8 cellular contexts compared by ENCODE assay signal in the genomic region with DNA sequence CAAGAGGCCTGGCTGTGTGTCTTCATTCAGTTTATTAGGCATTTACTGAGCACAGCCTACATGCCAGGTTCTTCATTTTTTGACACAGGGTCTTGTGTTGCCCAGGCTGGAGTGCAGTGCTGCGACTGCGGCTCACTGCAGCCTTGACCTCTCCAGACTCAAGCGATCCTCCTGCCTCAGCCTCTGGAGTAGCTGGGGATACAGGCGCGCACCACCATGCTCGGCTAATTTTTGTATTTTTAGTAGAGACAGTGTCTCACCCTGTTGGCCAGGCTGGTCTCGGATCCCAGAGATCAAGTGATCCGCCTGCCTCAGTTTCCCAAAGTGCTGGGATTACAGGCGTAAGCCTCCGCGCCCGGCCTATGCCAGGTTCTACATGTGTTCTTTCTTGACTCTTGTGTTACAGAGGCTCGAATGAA. TPM values are rescaled to one million over a fixed set of nuclear protein-coding genes. Genes with fewer than 3 reads are reported as not detected.
A peak's percentile ranks its signal among the peaks of the same experiment; 100 is the strongest.
DNase-seq lines count a peak whose midpoint lies in the region; ATAC-seq and TF ChIP-seq lines count a peak whose summit lies in the region.

No MANE protein-coding gene starts in this region.

- H3K9me3 ChIP-seq in WERI-Rb-1 (ENCODE audit: severe bottlenecking) (no peaks in the 10 kb centered on the region), gastroesophageal sphincter (no peaks in the 10 kb centered on the region)

- H3K27me3 ChIP-seq in WERI-Rb-1 (ENCODE audit: insufficient read depth, low read depth, severe bottlenecking) (no peaks in the 10 kb centered on the region), gastroesophageal sphincter (peaks cover 5% of the 10 kb centered on the region)

- no peak for TF ChIP-seq POLR2A in gastroesophageal sphincter (IDR thresholded peaks at IDR 0.05)

- POLR2A ChIA-PET in HEK293T (lab: Yijun Ruan, JAX), result interaction anchor here (0.6 to 1.7 kb wide), 5 partner anchors 10 to 64 kb away, joined by 3 to 21 read pairs (median 4); partner anchors contain the start of gene DNAAF9

- no peak for TF ChIP-seq EP300 in gastroesophageal sphincter (IDR thresholded peaks at IDR 0.05)

- TF ChIP-seq CTCF in GM12875 (IDR thresholded peaks at IDR 0.05; ENCODE audit: borderline replicate concordance, insufficient read depth, low read depth, low read length), result no peak
- no peak for TF ChIP-seq CTCF in WERI-Rb-1 (IDR thresholded peaks at IDR 0.05; ENCODE audit: low read depth, low read length)
- no peak for TF ChIP-seq CTCF in gastroesophageal sphincter (IDR thresholded peaks at IDR 0.05)

- no peak for ATAC-seq in gastroesophageal sphincter

- H3K4me3 ChIP-seq in GM12875 (ENCODE audit: low read depth, low read length) (peak overlapping the region; percentile 73), WERI-Rb-1 (ENCODE audit: low read depth, low read length) (peak overlapping the region; percentile 71), gastroesophageal sphincter (peak overlapping the region; percentile 65 to 100), skeletal muscle cell (ENCODE audit: low read depth, low read length) (peak overlapping the region; percentile 85)

- H3K36me3 ChIP-seq in WERI-Rb-1 (peaks cover 4% of the 10 kb centered on the region; the same call in 1 of the 2 replicates), gastroesophageal sphincter (no peaks in the 10 kb centered on the region)

- WGBS in gastroesophageal sphincter (ENCODE audit: low coverage in 1 of 2), 2 donors, result 20 to 46% methylated on average over 2 to 6 of the region's 13 CpGs

- DNase-seq in WERI-Rb-1 (no peak), skeletal muscle cell (ENCODE audit: low read depth) (no peak), HEK293T (ENCODE audit: extremely low spot score) (no peak), mucosa of gallbladder (ENCODE audit: low spot score) (no peak), LoVo (ENCODE audit: low spot score) (no peak), NCI-H2227 (lab: John Stamatoyannopoulos, UW; ENCODE audit: unreplicated experiment) (no peak)

- peaks cover 5 to 36% (median 21%) of the 10 kb centered on the region in 3 donors for H3K4me1 ChIP-seq in gastroesophageal sphincter

- H3K27ac ChIP-seq in WERI-Rb-1 (peak overlapping the region; percentile 69), gastroesophageal sphincter (peak overlapping the region; percentile 5 to 88 (median 86))

- CTCF ChIA-PET in HEK293T (lab: Yijun Ruan, JAX), result no interaction called here

TF ChIP-seq in HEK293T, 16 proteins besides CTCF, POLR2A, EP300 and RAD21:
- no peak for TF ChIP-seq CTBP1 (IDR thresholded peaks at IDR 0.05; ENCODE audit: borderline replicate concordance)
- no peak for TF ChIP-seq ARNT (IDR thresholded peaks at IDR 0.05)
- TF ChIP-seq TARDBP (IDR thresholded peaks at IDR 0.05), result no peak
- TF ChIP-seq BHLHE40 (IDR thresholded peaks at IDR 0.05; ENCODE audit: borderline replicate concordance), result no peak
- no peak for TF ChIP-seq LEF1 (IDR thresholded peaks at IDR 0.05; ENCODE audit: borderline replicate concordance)
- TF ChIP-seq FOXK2 (IDR thresholded peaks at IDR 0.05), result no peak
- TF ChIP-seq ELF4 (IDR thresholded peaks at IDR 0.05), result no peak

RNA-seq across cellular contexts. Expression of gene ATRN, which starts 0.6 kb away (rescaled TPM):
- 10 to 100 TPM; 16.7 to 22.2 (median 19.4) TPM for total RNA-seq in gastroesophageal sphincter
- total RNA-seq in mucosa of gallbladder, result 39.6 TPM
